In the genomic region with DNA sequence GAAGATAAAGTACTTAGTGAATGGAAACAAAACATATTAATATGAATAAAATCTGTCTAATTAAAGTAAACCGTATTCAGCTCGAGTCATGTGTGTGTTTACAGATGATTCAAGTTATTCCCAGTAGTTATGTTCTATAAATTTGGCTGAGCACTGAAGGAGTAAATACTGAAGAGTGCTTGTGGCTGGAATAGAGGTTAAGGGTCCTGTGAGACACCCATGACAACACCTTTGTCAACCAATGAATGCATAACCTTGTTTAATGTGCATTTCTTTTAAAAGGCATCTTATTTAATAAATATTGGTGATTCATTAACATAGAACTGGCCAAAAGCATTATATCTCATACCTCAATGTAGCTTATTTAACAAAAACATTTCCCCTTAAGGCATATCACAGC, we compare ENCODE assay signal across 13 cellular contexts.
A peak's percentile ranks its signal among the peaks of the same experiment; 100 is the strongest.
DNase-seq lines count a peak whose midpoint lies in the region; ATAC-seq and TF ChIP-seq lines count a peak whose summit lies in the region.
"Had no signal": no experiment of that assay in that cellular context is flagged by ENCODE, and none has a peak within 500 bp of the region (broad histone marks: within the 10 kb centered on the region; RNA-seq: fewer than 3 reads in every experiment).

No MANE protein-coding gene starts in this region.

- TF ChIP-seq CTCF in PC-3 (conservative IDR thresholded peaks at IDR 0.05; ENCODE audit: low read depth, low read length) (no peak), fibroblast of mammary gland (conservative IDR thresholded peaks at IDR 0.05; ENCODE audit: control insufficient read depth, insufficient read depth, low read depth, low read length) (no peak), esophagus squamous epithelium (IDR thresholded peaks at IDR 0.05) (no peak)

- H3F3A ChIP-seq in PC-3 (ENCODE audit: low read length, unreplicated experiment): no peaks in the 10 kb centered on the region

- POLR2A ChIA-PET in PC-3 (lab: Charles Lee; ENCODE audit: unreplicated experiment): interaction anchor here (0.6 kb wide), 1 partner anchor 525 kb away, joined by 5 read pairs; no protein-coding TSS in a partner anchor

- WGBS in esophagus squamous epithelium, 2 donors: 62 to 67% methylated on average over 2 of the region's 2 CpGs

- H3K27ac ChIP-seq in PC-3 (ENCODE audit: low read length) (peak overlapping the region; percentile 80), esophagus squamous epithelium (no peak overlapping the region)

- H3K36me3 ChIP-seq in PC-3 (ENCODE audit: low read depth, low read length): no peaks in the 10 kb centered on the region
- H3K36me3 ChIP-seq in esophagus squamous epithelium: no peaks in the 10 kb centered on the region

- H3K9me2 ChIP-seq in PC-3 (replicated peaks; ENCODE audit: low read length): no peaks in the 10 kb centered on the region

- H3K27me3 ChIP-seq in PC-3 (ENCODE audit: low read length): no peaks in the 10 kb centered on the region
- H3K27me3 ChIP-seq in esophagus squamous epithelium: no peaks in the 10 kb centered on the region

- H3K9me3 ChIP-seq in PC-3 (ENCODE audit: low read length) (no peaks in the 10 kb centered on the region), esophagus squamous epithelium (no peaks in the 10 kb centered on the region)

- H3K4me3 ChIP-seq in PC-3 (ENCODE audit: low read length): no peak overlapping the region; the same call in 1 of the 2 replicates
- no peak overlapping the region for H3K4me3 ChIP-seq in fibroblast of mammary gland (ENCODE audit: control insufficient read depth, low read depth, low read length)
- no peak overlapping the region for H3K4me3 ChIP-seq in esophagus squamous epithelium

- peak overlapping the region; percentile 27; the same call in 1 of the 2 replicates for H3K9ac ChIP-seq in PC-3 (ENCODE audit: low read length)

- intact Hi-C loops in PC-3 (cut with micrococcal nuclease) (loop anchor here (1.0 kb wide), 1 partner anchor 31 kb away; no protein-coding TSS in a partner anchor), esophagus squamous epithelium (cut with DNase I) (no loop called here)

- H2AFZ ChIP-seq in PC-3 (ENCODE audit: low read length): no peak overlapping the region

- no peaks in the 10 kb centered on the region for H3K79me2 ChIP-seq in PC-3 (ENCODE audit: low read length)

- no peaks in the 10 kb centered on the region for H4K20me1 ChIP-seq in PC-3 (ENCODE audit: low read length)

- CTCF ChIA-PET in PC-3 (lab: Charles Lee): no interaction called here

- ATAC-seq in PC-3 (peak; percentile 99), HG03095 (IDR thresholded peaks at IDR 0.05; ENCODE audit: unreplicated experiment) (no peak), GM21529 (IDR thresholded peaks at IDR 0.05; ENCODE audit: unreplicated experiment) (no peak)
- ATAC-seq: HCT116 had no signal

- peak overlapping the region; percentile 64 for H3K4me2 ChIP-seq in PC-3 (ENCODE audit: low read length)

- no peak for TF ChIP-seq POLR2A in esophagus squamous epithelium (IDR thresholded peaks at IDR 0.05)

- BruUV-seq in PC-3 (replicated peaks; lab: Mats Ljungman, UMichigan): no TSS peak

- peak; percentile 74 for DNase-seq in HCEC 1CT
- DNase-seq in PC-3: peak; percentile 77
- peak; percentile 44 for DNase-seq in fibroblast of mammary gland (ENCODE audit: low read depth)
- DNase-seq in esophagus squamous epithelium (lab: John Stamatoyannopoulos, UW): no peak
- no peak for DNase-seq in NCI-H526 treated with DMSO at 0.1 percent for 48 hours (lab: John Stamatoyannopoulos, UW)
- DNase-seq: C1 segment of cervical spinal cord; Calu3; CD4-positive, alpha-beta T cell; DMS 273 treated with DMSO at 0.1 percent for 48 hours; DMS79 had no signal

- H3K4me1 ChIP-seq in PC-3 (ENCODE audit: insufficient read depth, low read length) (peaks cover 19% of the 10 kb centered on the region), esophagus squamous epithelium (no peaks in the 10 kb centered on the region)

Comparison
In these comparisons a context has a peak if more than half of its experiments do, and no peak if none do; other contexts are left out.
1. DNase-seq: peak in HCEC 1CT (single experiment), PC-3 (single experiment) and fibroblast of mammary gland (single experiment); none in esophagus squamous epithelium (single experiment) and NCI-H526 treated with DMSO at 0.1 percent for 48 hours (single experiment).